In the genomic region with DNA sequence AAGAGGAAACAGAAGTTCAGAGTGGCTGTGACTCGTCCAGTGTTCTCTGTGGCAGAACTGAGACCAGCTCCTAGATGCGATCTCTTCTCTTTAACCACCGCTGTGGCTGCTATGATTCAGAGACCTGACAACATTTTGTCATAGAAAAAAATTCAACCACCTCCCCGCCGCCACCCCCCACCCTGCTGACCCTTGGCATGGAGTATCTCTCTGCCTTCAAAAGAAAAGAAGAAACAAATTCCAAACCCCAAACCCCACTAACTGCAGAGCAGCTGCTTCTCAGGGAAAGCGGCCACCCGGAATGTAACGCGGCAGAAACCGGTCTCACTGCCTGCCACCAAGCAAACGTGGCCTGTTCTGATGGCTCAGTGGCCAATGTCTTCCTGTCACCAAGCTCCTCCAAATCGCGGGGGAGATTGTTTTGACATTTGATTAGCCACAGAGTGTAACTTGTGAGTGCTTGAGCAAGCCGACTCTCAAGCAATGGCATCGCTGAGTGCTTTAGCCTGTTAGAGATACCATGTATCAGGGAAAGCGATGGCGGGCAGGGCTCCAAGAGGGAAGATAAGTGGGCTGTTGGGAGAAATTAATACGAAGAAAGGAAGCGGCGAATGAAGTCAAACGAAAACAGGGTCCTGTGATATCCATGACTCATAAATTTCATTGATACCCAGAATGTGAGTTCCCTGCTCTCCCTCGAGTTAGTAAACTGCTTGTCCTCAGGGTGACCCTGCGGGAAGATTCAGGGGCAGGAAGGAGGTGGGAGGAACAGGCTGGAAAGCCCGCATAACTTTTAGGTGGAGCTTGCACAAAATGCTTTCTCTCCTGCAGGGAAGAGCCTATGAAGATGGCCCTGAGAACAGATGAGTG, we compare ENCODE assay signal across 10 cellular contexts. TPM values are rescaled to one million over a fixed set of nuclear protein-coding genes. Genes with fewer than 3 reads are reported as not detected.
DNase-seq lines count a peak whose midpoint lies in the region; ATAC-seq, FAIRE-seq and TF ChIP-seq lines count a peak whose summit lies in the region.
"Had no signal": no experiment of that assay in that cellular context is flagged by ENCODE, and none has a peak within 500 bp of the region (broad histone marks: within the 10 kb centered on the region; RNA-seq: fewer than 3 reads in every experiment).

No MANE protein-coding gene starts in this region.

- no peak overlapping the region for H2BK15ac ChIP-seq in H1 (ENCODE audit: low read length)

- H2BK120ac ChIP-seq in H1 (replicated peaks; ENCODE audit: low read depth, low read length), result no peak overlapping the region

- H3K9ac ChIP-seq in H1 (replicated peaks in 1 of 4; ENCODE audit: extremely low read depth in 1 of 4, low read depth in 3 of 4, low read length in 3 of 4), result no peak overlapping the region

- no peak for TF ChIP-seq CTCF in H1 (IDR thresholded peaks at IDR 0.05; ENCODE audit: control extremely low read depth in 1 of 3, insufficient read depth in 1 of 3, low read depth in 1 of 3, low read length in 3 of 3)
- no peak for TF ChIP-seq CTCF in progenitor cell of endocrine pancreas (IDR thresholded peaks at IDR 0.05; ENCODE audit: unreplicated experiment)

- H4K20me1 ChIP-seq in H1 (replicated peaks in 1 of 2; ENCODE audit: control insufficient read depth in 1 of 2, insufficient read depth in 2 of 2, low read length in 2 of 2), result no peaks in the 10 kb centered on the region

- no peak overlapping the region for H3K56ac ChIP-seq in H1 (replicated peaks; ENCODE audit: insufficient read length, low read depth, low read length)

- H3K4me3 ChIP-seq in H1 (ENCODE audit: extremely low read depth in 1 of 4, insufficient read depth in 2 of 4, low read depth in 3 of 4, low read length in 4 of 4), result no peak overlapping the region
- H3K4me3 ChIP-seq: body of pancreas had no signal

- no peak overlapping the region for H3K14ac ChIP-seq in H1 (ENCODE audit: insufficient read length)

- H3K4me3 Mint-ChIP-seq in progenitor cell of endocrine pancreas (ENCODE audit: low read depth), result no peak overlapping the region

- H3K79me2 ChIP-seq in H1 (ENCODE audit: control insufficient read depth in 1 of 2, insufficient read depth in 2 of 2, low read length in 2 of 2), result no peaks in the 10 kb centered on the region

- H3K4ac ChIP-seq in H1 (replicated peaks; ENCODE audit: insufficient read length, low read depth, low read length), result no peak overlapping the region

- no peak overlapping the region for H2AFZ ChIP-seq in H1 (ENCODE audit: low read length)

- H3K23me2 ChIP-seq in H1 (ENCODE audit: low read depth, low read length), result no peaks in the 10 kb centered on the region

- no peak for ATAC-seq in GM18498 (IDR thresholded peaks at IDR 0.05; ENCODE audit: unreplicated experiment)
- no peak for ATAC-seq in GM19463 (IDR thresholded peaks at IDR 0.05; ENCODE audit: unreplicated experiment)
- ATAC-seq: body of pancreas had no signal

- peak; percentile 67 for FAIRE-seq in RCC 7860 (lab: Jason Lieb, UNC)
- FAIRE-seq in H1 (lab: Jason Lieb, UNC), result no peak

- POLR2A ChIA-PET in H1 (lab: Charles Lee; ENCODE audit: partially characterized antibody), result interaction anchor here (0.5 to 5.5 kb wide), 3 partner anchors 23 to 48 kb away, joined by 3 to 70 read pairs (median 3); a partner anchor contains a TSS

- no peak for TF ChIP-seq POLR2A in H1 (IDR thresholded peaks at IDR 0.05; ENCODE audit: control extremely low read depth in 1 of 2, low read depth in 2 of 2, low read length in 2 of 2)

- H4K5ac ChIP-seq in H1 (ENCODE audit: insufficient read length, low read depth, low read length), result no peak overlapping the region

- no peak for TF ChIP-seq RAD21 in H1 (IDR thresholded peaks at IDR 0.05 in 1 of 2, conservative IDR thresholded peaks at IDR 0.05 in 1 of 2; ENCODE audit: low read depth in 2 of 2, low read length in 2 of 2)

- peaks cover 14 to 27% (median 16%) of the 10 kb centered on the region in 4 experiments for H3K4me1 ChIP-seq in H1 (replicated peaks in 1 of 4; ENCODE audit: control insufficient read depth in 3 of 4, insufficient read depth in 4 of 4, low read length in 3 of 4)

- no peaks in the 10 kb centered on the region for H3K9me3 ChIP-seq in H1 (ENCODE audit: insufficient read depth in 2 of 2, low read depth in 1 of 2, low read length in 1 of 2)
- H3K9me3 ChIP-seq: body of pancreas had no signal

- no peaks in the 10 kb centered on the region for H3K9me3 Mint-ChIP-seq in progenitor cell of endocrine pancreas (ENCODE audit: low read depth)

- WGBS in H1 (ENCODE audit: extremely low coverage in 1 of 2, insufficient coverage in 1 of 2, insufficient read length in 1 of 2, insufficient replicate concordance in 2 of 2, low coverage in 1 of 2, low lambda C conversion rate in 2 of 2, missing lambda C conversion rate in 1 of 2), 2 experiments, result 80% methylated on average over 22 of the region's 24 CpGs; no CpG with 5 or more reads in 1 of the 2 experiments

- no peak overlapping the region for H3K4me2 ChIP-seq in H1 (ENCODE audit: insufficient read depth in 1 of 2, low read depth in 2 of 2, low read length in 2 of 2)

- H2BK5ac ChIP-seq in H1 (ENCODE audit: low read depth, low read length), result 0 out of 2 replicates have a peak overlapping the region, but pooled peaks have one; percentile 4

- H3K27me3 Mint-ChIP-seq in progenitor cell of endocrine pancreas, result peaks cover 93% of the 10 kb centered on the region

- no peak overlapping the region; the same call in 1 of the 2 replicates for H2BK12ac ChIP-seq in H1 (ENCODE audit: low read depth, low read length)

- no peak overlapping the region for H3K23ac ChIP-seq in H1 (ENCODE audit: insufficient read length)

- no peaks in the 10 kb centered on the region for H3K36me3 ChIP-seq in H1 (ENCODE audit: control insufficient read depth in 2 of 4, insufficient read depth in 4 of 4, low read length in 3 of 4)

- DNase-seq in EH (ENCODE audit: low read depth), result peak; percentile 56
- DNase-seq in RCC 7860 (ENCODE audit: low spot score), result peak; percentile 79
- no peak for DNase-seq in H1 (ENCODE audit: low read depth in 1 of 2, low spot score in 2 of 2)
- DNase-seq in retina, result peak; percentile 79
- no peak for DNase-seq in T-helper 1 cell
- DNase-seq in progenitor cell of endocrine pancreas (ENCODE audit: low spot score, unreplicated experiment), result no peak
- DNase-seq: NCI-H1048 had no signal

- no peak overlapping the region for H3K27ac Mint-ChIP-seq in progenitor cell of endocrine pancreas

- H3K79me1 ChIP-seq in H1 (ENCODE audit: low read depth, low read length), result no peaks in the 10 kb centered on the region

- no peak overlapping the region for H3K18ac ChIP-seq in H1 (ENCODE audit: extremely low read depth, low read length)

- H2BK20ac ChIP-seq in H1 (ENCODE audit: low read length), result no peak overlapping the region; the same call in 1 of the 2 replicates

- CTCF ChIA-PET in H1 (lab: Charles Lee; ENCODE audit: partially characterized antibody), result interaction anchor here (0.9 kb wide), 1 partner anchor 8 kb away, joined by 3 read pairs; no protein-coding TSS in a partner anchor

- H3K4me1 Mint-ChIP-seq in progenitor cell of endocrine pancreas (ENCODE audit: low read depth), result peaks cover 24% of the 10 kb centered on the region

- peaks cover 0 to 11% (median 5%) of the 10 kb centered on the region in 4 experiments; a peak in 4 of 7 replicates for H3K27me3 ChIP-seq in H1 (replicated peaks in 1 of 4; ENCODE audit: control insufficient read depth in 3 of 4, extremely low read depth in 1 of 4, insufficient read depth in 3 of 4, low read length in 3 of 4)
- H3K27me3 ChIP-seq: body of pancreas had no signal

- no peak overlapping the region for H4K8ac ChIP-seq in H1 (ENCODE audit: extremely low read depth, insufficient read depth, low read length)

- no peak overlapping the region for H3K27ac ChIP-seq in H1 (ENCODE audit: low read depth, low read length)

- no peak for TF ChIP-seq EP300 in H1 (IDR thresholded peaks at IDR 0.05; ENCODE audit: borderline replicate concordance in 1 of 2, low read depth in 2 of 2, low read length in 2 of 2)

- no peaks in the 10 kb centered on the region for H3K36me3 Mint-ChIP-seq in progenitor cell of endocrine pancreas (ENCODE audit: insufficient read depth)

- H4K91ac ChIP-seq in H1 (replicated peaks; ENCODE audit: insufficient read length, low read length), result no peak overlapping the region

- 0 out of 2 replicates have a peak overlapping the region, but pooled peaks have one; percentile 58 for H2AK5ac ChIP-seq in H1 (ENCODE audit: low read depth, low read length)

TF ChIP-seq in H1, 55 proteins besides CTCF, POLR2A, EP300 and RAD21:
- no peak for TF ChIP-seq SUZ12 (IDR thresholded peaks at IDR 0.05; ENCODE audit: low read length)

RNA-seq across cellular contexts. Expression of a gene that starts 44.8 kb away (rescaled TPM):
- 61.2 and 67.5 TPM in 2 replicates for total RNA-seq in H1 (2021; fragmentation: NEBNext Ultra II Directional; extraction: Animal tissue kit (Norgen Biotek cat#: 25700))
- polyA plus RNA-seq in H1 (2011; rRNA removed), result 25.1 and 50.3 TPM in 2 replicates
- polyA plus RNA-seq in H1 (2011; cell fraction: cytosol; rRNA removed), result 33.9 TPM
- 74.7 TPM for polyA plus RNA-seq in H1 (2011; cell fraction: nucleus; rRNA removed)
- polyA plus RNA-seq in H1 (2012, experiment 1 of 2), result 51.9 to 54.9 TPM (median 54.2 TPM) in 4 replicates
- 50.8 TPM for polyA plus RNA-seq in H1 (2012, experiment 2 of 2)
- polyA plus RNA-seq in H1 (2013, experiment 1 of 2), result 27.6 TPM
- 25.2 TPM for polyA plus RNA-seq in H1 (2013, experiment 2 of 2)
- polyA minus RNA-seq in H1 (2011; rRNA and poly(A)+ RNA removed), result 68.7 and 75.5 TPM in 2 replicates
- 62.8 TPM for polyA minus RNA-seq in H1 (2011; cell fraction: cytosol; rRNA and poly(A)+ RNA removed)
- polyA minus RNA-seq in H1 (2011; cell fraction: nucleus; rRNA and poly(A)+ RNA removed), result 101 TPM
- 113 and 124 TPM in 2 replicates for total RNA-seq in progenitor cell of endocrine pancreas

Comparison
In these comparisons a context has a peak if more than half of its experiments do, and no peak if none do; other contexts are left out.
1. DNase-seq: peak in EH (single experiment), RCC 7860 (single experiment) and retina (single experiment); none in H1 (0 of 2), T-helper 1 cell (0 of 5) and progenitor cell of endocrine pancreas (single experiment).